In the genomic region with DNA sequence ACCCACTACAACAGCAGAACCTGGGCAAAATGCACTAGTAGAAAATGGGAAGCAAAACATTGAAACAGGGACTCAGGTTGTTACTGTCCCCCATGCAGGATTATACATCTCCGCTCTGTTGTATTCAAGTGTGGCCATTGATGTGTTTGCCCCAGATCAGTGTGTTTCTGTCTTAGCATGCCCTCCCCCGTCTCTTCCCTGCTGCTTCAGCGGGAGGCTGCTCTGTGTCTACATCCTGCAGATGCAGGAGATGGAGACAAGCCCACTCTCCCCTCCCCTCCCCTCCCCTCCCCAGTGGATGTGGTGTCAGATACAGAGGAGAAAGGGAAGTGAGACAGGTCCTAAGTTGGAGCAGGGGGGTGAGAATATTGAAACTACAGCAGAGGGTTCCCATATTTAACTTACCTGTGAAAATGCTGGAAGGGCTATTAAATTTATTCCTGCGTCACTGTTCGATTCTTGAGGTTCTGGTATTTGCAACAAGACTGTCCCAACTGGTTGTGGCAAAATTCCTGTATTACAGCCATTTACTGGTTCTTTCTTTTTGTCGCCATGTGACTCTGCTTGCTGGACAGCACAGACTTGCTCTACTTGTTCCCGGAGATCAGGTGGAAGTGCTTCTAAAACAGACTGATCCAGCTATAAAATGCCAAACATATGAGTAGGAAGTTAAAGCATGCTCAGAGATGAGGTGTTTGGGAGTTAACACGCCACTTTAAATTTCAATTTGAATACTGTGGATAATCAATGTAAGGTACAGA, we compare ENCODE assay signal across 15 cellular contexts.
DNase-seq lines count a peak whose midpoint lies in the region; ATAC-seq and TF ChIP-seq lines count a peak whose summit lies in the region.
"Had no signal": no experiment of that assay in that cellular context is flagged by ENCODE, and none has a peak within 500 bp of the region (broad histone marks: within the 10 kb centered on the region; RNA-seq: fewer than 3 reads in every experiment).

No MANE protein-coding gene starts in this region.

- ATAC-seq in GM23338 (peak; percentile 70), PC-3 (peak; percentile 18; the same call in 1 of the 2 replicates), foreskin keratinocyte (peak; percentile 38), HG03520 (IDR thresholded peaks at IDR 0.05; ENCODE audit: unreplicated experiment) (no peak)
- ATAC-seq in stimulated activated memory B cell treated with anti-CD40 and anti-IgM and Interleukin-4, amounts not matched to agents 10 μg/mL and 1 μg/mL and 100 μg/mL, for 72 hours: no peak
- ATAC-seq: effector memory CD8-positive, alpha-beta T cell had no signal

- DNase-seq in GM23338 (ENCODE audit: low spot score) (peak; percentile 21), PC-3 (peak; percentile 59), foreskin keratinocyte (peak; percentile 29 to 71), neural progenitor cell (ENCODE audit: low spot score) (peak; percentile 2), NCI-H748 treated with DMSO at 0.1 percent for 48 hours (lab: John Stamatoyannopoulos, UW) (no peak)
- DNase-seq: activated B cell treated with CpG ODN at 0.5 μM for 24 hours; DMS79; effector memory CD8-positive, alpha-beta T cell; IMR-90; naive B cell; NCI-H2171; stimulated activated CD4-positive, alpha-beta T cell treated with anti-CD3 and anti-CD28 coated beads, Interleukin-4, amount 100 ng/mL, for 24 hours; tibial artery had no signal

- H3K36me3 ChIP-seq in GM23338 (ENCODE audit: insufficient read depth) (peaks cover 48% of the 10 kb centered on the region), PC-3 (ENCODE audit: low read depth, low read length) (peaks cover 60% of the 10 kb centered on the region), neural progenitor cell (peaks cover 22% of the 10 kb centered on the region)

- H3K4me3 Mint-ChIP-seq in GM23338 (peak overlapping the region; percentile 45; the same call in 1 of the 3 replicates), neural progenitor cell (peak overlapping the region; percentile 5)
- H3K4me3 Mint-ChIP-seq in stimulated activated memory B cell treated with anti-CD40 and anti-IgM and Interleukin-4, amounts not matched to agents 10 μg/mL and 1 μg/mL and 100 μg/mL, for 72 hours: no peak overlapping the region
- H3K4me3 Mint-ChIP-seq: activated B cell treated with CpG ODN at 0.5 μM for 24 hours; effector memory CD8-positive, alpha-beta T cell; naive B cell had no signal

- no peaks in the 10 kb centered on the region for H3K4me1 ChIP-seq in GM23338 (ENCODE audit: insufficient read depth)
- H3K4me1 ChIP-seq in PC-3 (ENCODE audit: insufficient read depth, low read length): peaks cover 29% of the 10 kb centered on the region
- peaks cover 4% of the 10 kb centered on the region for H3K4me1 ChIP-seq in foreskin keratinocyte
- H3K4me1 ChIP-seq in neural progenitor cell: no peaks in the 10 kb centered on the region
- H3K4me1 ChIP-seq: tibial artery had no signal

- CTCF ChIA-PET in PC-3 (lab: Charles Lee): interaction anchor here (0.5 kb wide), 1 partner anchor 67 kb away, joined by 3 read pairs; the partner anchor contains the start of gene EIF5B

- H3K4me2 ChIP-seq in GM23338 (no peak overlapping the region), PC-3 (ENCODE audit: low read length) (peak overlapping the region; percentile 47), neural progenitor cell (no peak overlapping the region)

- H3F3A ChIP-seq in GM23338 (replicated peaks; ENCODE audit: low read depth): no peaks in the 10 kb centered on the region
- no peaks in the 10 kb centered on the region for H3F3A ChIP-seq in PC-3 (ENCODE audit: low read length, unreplicated experiment)
- peaks cover 13% of the 10 kb centered on the region for H3F3A ChIP-seq in neural progenitor cell (ENCODE audit: low read depth)

- H3K9me3 Mint-ChIP-seq in GM23338: no peaks in the 10 kb centered on the region
- H3K9me3 Mint-ChIP-seq in neural progenitor cell: no peaks in the 10 kb centered on the region
- H3K9me3 Mint-ChIP-seq in stimulated activated memory B cell treated with anti-CD40 and anti-IgM and Interleukin-4, amounts not matched to agents 10 μg/mL and 1 μg/mL and 100 μg/mL, for 72 hours: no peaks in the 10 kb centered on the region
- H3K9me3 Mint-ChIP-seq: activated B cell treated with CpG ODN at 0.5 μM for 24 hours; effector memory CD8-positive, alpha-beta T cell; naive B cell had no signal

- H2AFZ ChIP-seq in GM23338 (no peak overlapping the region), PC-3 (ENCODE audit: low read length) (no peak overlapping the region), neural progenitor cell (replicated peaks) (no peak overlapping the region)

- H3K36me3 Mint-ChIP-seq in GM23338 (ENCODE audit: low read depth) (peaks cover 78% of the 10 kb centered on the region), neural progenitor cell (peaks cover 30% of the 10 kb centered on the region)
- peaks cover 33% of the 10 kb centered on the region for H3K36me3 Mint-ChIP-seq in stimulated activated memory B cell treated with anti-CD40 and anti-IgM and Interleukin-4, amounts not matched to agents 10 μg/mL and 1 μg/mL and 100 μg/mL, for 72 hours

- no peaks in the 10 kb centered on the region for H3K9me2 ChIP-seq in GM23338 (ENCODE audit: insufficient read depth)
- no peaks in the 10 kb centered on the region for H3K9me2 ChIP-seq in PC-3 (replicated peaks; ENCODE audit: low read length)

- H3K79me2 ChIP-seq in GM23338 (replicated peaks; ENCODE audit: insufficient read depth): no peaks in the 10 kb centered on the region
- H3K79me2 ChIP-seq in PC-3 (ENCODE audit: low read length): no peaks in the 10 kb centered on the region
- no peaks in the 10 kb centered on the region for H3K79me2 ChIP-seq in neural progenitor cell (ENCODE audit: low read depth)

- H3K4me3 ChIP-seq in GM23338 (no peak overlapping the region), PC-3 (ENCODE audit: low read length) (no peak overlapping the region), neural progenitor cell (no peak overlapping the region)
- H3K4me3 ChIP-seq: tibial artery had no signal

- H3K27ac ChIP-seq in GM23338 (ENCODE audit: low read depth) (no peak overlapping the region), PC-3 (ENCODE audit: low read length) (peak overlapping the region; percentile 53), foreskin keratinocyte (no peak overlapping the region), neural progenitor cell (no peak overlapping the region)
- H3K27ac ChIP-seq: tibial artery had no signal

- H3K27ac Mint-ChIP-seq in GM23338 (peak overlapping the region; percentile 82), neural progenitor cell (no peak overlapping the region)
- no peak overlapping the region for H3K27ac Mint-ChIP-seq in stimulated activated memory B cell treated with anti-CD40 and anti-IgM and Interleukin-4, amounts not matched to agents 10 μg/mL and 1 μg/mL and 100 μg/mL, for 72 hours
- H3K27ac Mint-ChIP-seq: activated B cell treated with CpG ODN at 0.5 μM for 24 hours had no signal

- BruUV-seq in PC-3 (replicated peaks; lab: Mats Ljungman, UMichigan): no TSS peak

- H3K9me3 ChIP-seq in PC-3 (ENCODE audit: low read length) (no peaks in the 10 kb centered on the region), neural progenitor cell (ENCODE audit: low read depth) (no peaks in the 10 kb centered on the region)
- H3K9me3 ChIP-seq: tibial artery had no signal

- peaks cover 9% of the 10 kb centered on the region for H3K27me3 Mint-ChIP-seq in GM23338 (ENCODE audit: insufficient read depth, low read depth, poor library complexity)
- peaks cover 6% of the 10 kb centered on the region for H3K27me3 Mint-ChIP-seq in neural progenitor cell (ENCODE audit: insufficient read depth, low read depth)
- H3K27me3 Mint-ChIP-seq in stimulated activated memory B cell treated with anti-CD40 and anti-IgM and Interleukin-4, amounts not matched to agents 10 μg/mL and 1 μg/mL and 100 μg/mL, for 72 hours: no peaks in the 10 kb centered on the region
- H3K27me3 Mint-ChIP-seq: activated B cell treated with CpG ODN at 0.5 μM for 24 hours; effector memory CD8-positive, alpha-beta T cell; naive B cell had no signal

- H3K4me1 Mint-ChIP-seq in GM23338 (peaks cover 24% of the 10 kb centered on the region), neural progenitor cell (peaks cover 23% of the 10 kb centered on the region)
- no peaks in the 10 kb centered on the region for H3K4me1 Mint-ChIP-seq in stimulated activated memory B cell treated with anti-CD40 and anti-IgM and Interleukin-4, amounts not matched to agents 10 μg/mL and 1 μg/mL and 100 μg/mL, for 72 hours
- H3K4me1 Mint-ChIP-seq: activated B cell treated with CpG ODN at 0.5 μM for 24 hours, naive B cell had no signal

- POLR2A ChIA-PET in PC-3 (lab: Charles Lee; ENCODE audit: unreplicated experiment): no interaction called here

- H3K27me3 ChIP-seq in GM23338 (ENCODE audit: insufficient read depth): no peaks in the 10 kb centered on the region
- H3K27me3 ChIP-seq in PC-3 (ENCODE audit: low read length): no peaks in the 10 kb centered on the region
- no peaks in the 10 kb centered on the region for H3K27me3 ChIP-seq in foreskin keratinocyte
- no peaks in the 10 kb centered on the region for H3K27me3 ChIP-seq in neural progenitor cell
- H3K27me3 ChIP-seq: tibial artery had no signal

- H3K9ac ChIP-seq in PC-3 (ENCODE audit: low read length) (peak overlapping the region; percentile 7; the same call in 1 of the 2 replicates), neural progenitor cell (no peak overlapping the region)

- no peak for TF ChIP-seq CTCF in GM23338 (conservative IDR thresholded peaks at IDR 0.05; ENCODE audit: low read depth in 2 of 2)
- TF ChIP-seq CTCF in PC-3 (conservative IDR thresholded peaks at IDR 0.05; ENCODE audit: low read depth, low read length): no peak
- no peak for TF ChIP-seq CTCF in foreskin keratinocyte (conservative IDR thresholded peaks at IDR 0.05)
- no peak for TF ChIP-seq CTCF in neural progenitor cell (IDR thresholded peaks at IDR 0.05)

- intact Hi-C loops in PC-3 (cut with micrococcal nuclease): no loop called here

- H4K20me1 ChIP-seq in GM23338 (replicated peaks; ENCODE audit: insufficient read depth) (no peaks in the 10 kb centered on the region; the same call in 1 of the 2 replicates), PC-3 (ENCODE audit: low read length) (no peaks in the 10 kb centered on the region), neural progenitor cell (ENCODE audit: low read depth) (peaks cover 19% of the 10 kb centered on the region)

TF ChIP-seq in GM23338, 12 proteins besides CTCF, POLR2A, EP300 and RAD21 (continues in another document):
- TF ChIP-seq ETS1 (IDR thresholded peaks at IDR 0.05) (no peak), ZNF114 (CRISPR knock-in tag; IDR thresholded peaks at IDR 0.05) (no peak)

Comparison
In these comparisons a context has a peak if more than half of its experiments do, and no peak if none do; other contexts are left out.
1. ATAC-seq: peak in GM23338 (single experiment), PC-3 (single experiment) and foreskin keratinocyte (single experiment); none in stimulated activated memory B cell treated with anti-CD40 and anti-IgM and Interleukin-4, amounts not matched to agents 10 μg/mL and 1 μg/mL and 100 μg/mL, for 72 hours (single experiment) and HG03520 (single experiment).